Comparison of ENCODE assay signal across 18 cellular contexts in genomic region chr2:100887713-100888112, GRCh38.
A peak's percentile ranks its signal among the peaks of the same experiment; 100 is the strongest.
DNase-seq lines count a peak whose midpoint lies in the region; ATAC-seq, FAIRE-seq and TF ChIP-seq lines count a peak whose summit lies in the region.
"Had no signal": no experiment of that assay in that cellular context is flagged by ENCODE, and none has a peak within 500 bp of the region (broad histone marks: within the 10 kb centered on the region; RNA-seq: fewer than 3 reads in every experiment).

No MANE protein-coding gene starts in this region.

- H3K36me3 ChIP-seq in pancreas (no peaks in the 10 kb centered on the region), colonic mucosa (no peaks in the 10 kb centered on the region)

- H3K9ac ChIP-seq in colonic mucosa (ENCODE audit: low read depth in 2 of 2, low read length in 2 of 2): no peak overlapping the region

- FAIRE-seq in pancreas (lab: Jason Lieb, UNC): no peak
- FAIRE-seq: D721Med, K562 had no signal

- H3K4me3 ChIP-seq in epithelial cell of esophagus (ENCODE audit: low read length) (no peak overlapping the region), pancreas (no peak overlapping the region), colonic mucosa (no peak overlapping the region)
- H3K4me3 ChIP-seq: K562 had no signal

- H3K4me1 ChIP-seq in pancreas: peaks cover 33 to 42% (median 42%) of the 10 kb centered on the region in 3 donors
- H3K4me1 ChIP-seq in colonic mucosa: no peaks in the 10 kb centered on the region

- DNase-seq in NCI-H69 (lab: John Stamatoyannopoulos, UW) (peak; percentile 2), epithelial cell of esophagus (ENCODE audit: low read depth) (peak; percentile 90), pancreas (peak in 2 of 6 donors; percentile 29), omental fat pad (ENCODE audit: low spot score) (no peak), colonic mucosa (no peak)
- DNase-seq: activated CD4-positive, alpha-beta T cell treated with anti-CD3 and anti-CD28 coated beads for 1 hour; activated T-cell treated with anti-CD3 and anti-CD28 coated beads for 4 hours; central memory CD4-positive, alpha-beta T cell; GOT3; natural killer cell; NCI-H1436 treated with DMSO at 0.1 percent for 48 hours; NCI-H446 treated with DMSO at 0.1 percent for 48 hours; stimulated activated naive CD8-positive, alpha-beta T cell treated with anti-CD3 and anti-CD28 coated beads, Interleukin-15, Interleukin-2, amounts not matched to agents 100 U/mL and 50 U/mL, for 24 hours had no signal

- intact Hi-C loops in pancreas (cut with DNase I): no loop called here
- intact Hi-C loops in colonic mucosa (cut with DNase I): no loop called here

- TF ChIP-seq CTCF in C4-2B (conservative IDR thresholded peaks at IDR 0.05) (no peak), epithelial cell of esophagus (IDR thresholded peaks at IDR 0.05; ENCODE audit: insufficient read depth, low read depth, low read length, missing control alignments) (no peak), pancreas (IDR thresholded peaks at IDR 0.05) (no peak), omental fat pad (IDR thresholded peaks at IDR 0.05) (no peak), colonic mucosa (IDR thresholded peaks at IDR 0.05) (no peak)

- H3K9me3 ChIP-seq in pancreas (no peaks in the 10 kb centered on the region), colonic mucosa (no peaks in the 10 kb centered on the region)

- ATAC-seq in pancreas (peak; percentile 26 to 69 (median 56)), HG03045 (IDR thresholded peaks at IDR 0.05; ENCODE audit: unreplicated experiment) (no peak), omental fat pad (ENCODE audit: low FRiP score) (no peak), GM18502 (IDR thresholded peaks at IDR 0.05; ENCODE audit: poor library complexity, unreplicated experiment) (no peak)
- ATAC-seq: K562; natural killer cell; stimulated activated naive CD8-positive, alpha-beta T cell treated with anti-CD3 and anti-CD28 coated beads, Interleukin-15, Interleukin-2, amounts not matched to agents 100 U/mL and 50 U/mL, for 24 hours had no signal

- 28 to 40% methylated on average over 9 of the region's 9 CpGs for WGBS in pancreas, 2 donors

- H3K27me3 ChIP-seq in pancreas: no peaks in the 10 kb centered on the region
- no peaks in the 10 kb centered on the region for H3K27me3 ChIP-seq in colonic mucosa

- H3K27ac ChIP-seq in C4-2B (peak overlapping the region; percentile 33), pancreas (peak overlapping the region in 1 of 4 donors; percentile 44), colonic mucosa (no peak overlapping the region)

Comparison
In these comparisons a context has a peak if more than half of its experiments do, and no peak if none do; other contexts are left out.
1. DNase-seq: peak in NCI-H69 (single experiment) and epithelial cell of esophagus (single experiment); none in omental fat pad (single experiment) and colonic mucosa (single experiment).
2. ATAC-seq: peak in pancreas (4 of 4); none in HG03045 (single experiment), omental fat pad (single experiment) and GM18502 (single experiment).